Comparison of ENCODE assay signal across 18 cellular contexts in genomic region chr1:180899262-180899661, GRCh38.
"Had no signal": no experiment of that assay in that cellular context is flagged by ENCODE, and none has a peak within 500 bp of the region (broad histone marks: within the 10 kb centered on the region; RNA-seq: fewer than 3 reads in every experiment).

No MANE protein-coding gene starts in this region.

- H3K27ac ChIP-seq: foreskin keratinocyte, prostate gland, skin epidermis, stomach, testis, upper lobe of left lung had no signal

- H3K27me3 ChIP-seq: foreskin keratinocyte, stomach, testis, upper lobe of left lung had no signal

- H3K27ac Mint-ChIP-seq: activated naive CD4-positive, alpha-beta T cell treated with anti-CD3 and anti-CD28 coated beads, Interleukin-2, amount 50 U/mL, for 72 hours; activated T-helper 1 cell treated with anti-CD3 and anti-CD28 coated beads, Interleukin-12 subunit alpha, Interleukin-12 subunit beta, Interleukin-2, Interleukin-4 antibody, amounts not matched to agents 30 ng/mL and 10 ng/mL and 1 ng/mL, durations not matched to agents 14 hours and 24 hours and 36 hours had no signal

- H3K9me3 ChIP-seq: prostate gland, stomach, testis, upper lobe of left lung had no signal

- ATAC-seq: activated CD4-positive, CD25-positive, alpha-beta regulatory T cell treated with anti-CD3 and anti-CD28 coated beads, Interleukin-2, amount 50 U/mL, for 24 hours; activated naive CD4-positive, alpha-beta T cell treated with anti-CD3 and anti-CD28 coated beads, Interleukin-2, amount 50 U/mL, for 72 hours; foreskin keratinocyte; left lobe of liver had no signal

- H3K36me3 ChIP-seq: prostate gland, stomach, upper lobe of left lung had no signal

- H3K4me3 Mint-ChIP-seq: activated T-helper 1 cell treated with anti-CD3 and anti-CD28 coated beads, Interleukin-12 subunit alpha, Interleukin-12 subunit beta, Interleukin-2, Interleukin-4 antibody, amounts not matched to agents 30 ng/mL and 10 ng/mL and 1 ng/mL, durations not matched to agents 14 hours and 24 hours and 36 hours; dendritic cell treated with granulocyte-macrophage colony-stimulating factor and Interleukin-4, amounts not matched to agents 40 ng/mL and 50 ng/mL, for 4 days had no signal

- DNase-seq: activated CD4-positive, alpha-beta T cell treated with anti-CD3 and anti-CD28 coated beads, Interleukin-2, amount 50 U/mL, for 4 hours; activated gamma-delta T cell treated with Interleukin-2 at 50 U/mL for 16 hours; activated T-cell treated with anti-CD3 and anti-CD28 coated beads for 4 hours; effector CD8-positive, alpha-beta T cell; foreskin keratinocyte; hypothalamus; stimulated activated CD4-positive, alpha-beta T cell treated with anti-CD3 and anti-CD28 coated beads, Interleukin-2, amount 100 ng/mL, for 48 hours; stomach; T1000; testis; upper lobe of left lung had no signal

- H3K4me3 ChIP-seq: prostate gland, skin epidermis, stomach, testis, upper lobe of left lung had no signal
